In genomic region chr6:14673201-14673600, GRCh38 we compare ENCODE assay signal across 22 cellular contexts.
DNase-seq lines count a peak whose midpoint lies in the region; ATAC-seq lines count a peak whose summit lies in the region.
"Had no signal": no experiment of that assay in that cellular context is flagged by ENCODE, and none has a peak within 500 bp of the region (broad histone marks: within the 10 kb centered on the region; RNA-seq: fewer than 3 reads in every experiment).

No MANE protein-coding gene starts in this region.

- CTCF ChIA-PET in activated CD4-positive, alpha-beta T cell treated with anti-CD3 and anti-CD28 coated beads for 36 hours (lab: Charles Lee), result interaction anchor here (0.7 to 1.4 kb wide), 2 partner anchors 8 to 175 kb away, joined by 3 read pairs; no protein-coding TSS in a partner anchor

- intact Hi-C loops in activated CD4-positive, alpha-beta T cell treated with anti-CD3 and anti-CD28 coated beads for 36 hours (cut with DNase I, micrococcal nuclease), result loop anchor here in 1 of 2 experiments (10.0 kb wide), 2 partner anchors 512 to 952 kb away; no protein-coding TSS in a partner anchor
- intact Hi-C loops in right cardiac atrium (cut with DNase I), result no loop called here

- 88% methylated on average over 2 of the region's 2 CpGs for WGBS in right cardiac atrium

- H3K36me3 Mint-ChIP-seq in activated CD4-positive, alpha-beta T cell treated with anti-CD3 and anti-CD28 coated beads for 36 hours (ENCODE audit: low read depth), result no peaks in the 10 kb centered on the region
- no peaks in the 10 kb centered on the region for H3K36me3 Mint-ChIP-seq in stimulated activated memory B cell treated with anti-CD40 and anti-IgM and Interleukin-4, amounts not matched to agents 10 μg/mL and 1 μg/mL and 100 μg/mL, for 72 hours

- H3K27ac Mint-ChIP-seq in activated CD4-positive, alpha-beta T cell treated with anti-CD3 and anti-CD28 coated beads for 36 hours, result peak overlapping the region; percentile 15
- peak overlapping the region; percentile 30 for H3K27ac Mint-ChIP-seq in stimulated activated memory B cell treated with anti-CD40 and anti-IgM and Interleukin-4, amounts not matched to agents 10 μg/mL and 1 μg/mL and 100 μg/mL, for 72 hours
- H3K27ac Mint-ChIP-seq: activated CD4-positive, alpha-beta T cell treated with anti-CD3 and anti-CD28 coated beads, Interleukin-2, amount 10 ng/mL, durations not matched to agents 7 days and 5 days had no signal

- H3K9me3 Mint-ChIP-seq in activated CD4-positive, alpha-beta T cell treated with anti-CD3 and anti-CD28 coated beads for 36 hours (ENCODE audit: low read depth), result no peaks in the 10 kb centered on the region
- H3K9me3 Mint-ChIP-seq in stimulated activated memory B cell treated with anti-CD40 and anti-IgM and Interleukin-4, amounts not matched to agents 10 μg/mL and 1 μg/mL and 100 μg/mL, for 72 hours, result no peaks in the 10 kb centered on the region

- POLR2A ChIA-PET in activated CD4-positive, alpha-beta T cell treated with anti-CD3 and anti-CD28 coated beads for 36 hours (lab: Charles Lee), result no interaction called here

- no peak overlapping the region for H3K4me3 Mint-ChIP-seq in activated CD4-positive, alpha-beta T cell treated with anti-CD3 and anti-CD28 coated beads for 36 hours
- no peak overlapping the region for H3K4me3 Mint-ChIP-seq in stimulated activated memory B cell treated with anti-CD40 and anti-IgM and Interleukin-4, amounts not matched to agents 10 μg/mL and 1 μg/mL and 100 μg/mL, for 72 hours
- H3K4me3 Mint-ChIP-seq: activated CD4-positive, alpha-beta T cell treated with anti-CD3 and anti-CD28 coated beads, Interleukin-2, amount 10 ng/mL, durations not matched to agents 7 days and 5 days had no signal

- peaks cover 4% of the 10 kb centered on the region for H3K4me1 ChIP-seq in right cardiac atrium (ENCODE audit: control insufficient read depth, insufficient read depth, low read length)

- no peaks in the 10 kb centered on the region for H3K27me3 ChIP-seq in right cardiac atrium (ENCODE audit: control insufficient read depth, insufficient read depth)
- H3K27me3 ChIP-seq: BLaER1 treated with 17β-estradiol and CSF1 and Interleukin-3, amounts not matched to agents 10 nM and 100 nM had no signal

- H3K4me1 Mint-ChIP-seq in activated CD4-positive, alpha-beta T cell treated with anti-CD3 and anti-CD28 coated beads for 36 hours, result peaks cover 52% of the 10 kb centered on the region
- peaks cover 15% of the 10 kb centered on the region for H3K4me1 Mint-ChIP-seq in stimulated activated memory B cell treated with anti-CD40 and anti-IgM and Interleukin-4, amounts not matched to agents 10 μg/mL and 1 μg/mL and 100 μg/mL, for 72 hours

- DNase-seq in activated CD4-positive, alpha-beta T cell treated with anti-CD3 and anti-CD28 coated beads for 36 hours, result no peak
- no peak for DNase-seq in activated CD4-positive, alpha-beta T cell treated with anti-CD3 and anti-CD28 coated beads, Interleukin-2, amount 50 U/mL, for 4 hours
- DNase-seq in amniotic epithelial cell (ENCODE audit: low read depth), result peak; percentile 61
- peak; percentile 36 for DNase-seq in hepatic stellate cell (ENCODE audit: low spot score)
- DNase-seq in RKO (ENCODE audit: low spot score), result no peak
- no peak for DNase-seq in HuH-7 (ENCODE audit: low spot score)
- DNase-seq in right cardiac atrium, result no peak
- DNase-seq: activated CD4-positive, alpha-beta T cell treated with anti-CD3 and anti-CD28 coated beads, Interleukin-2, amount 10 ng/mL, durations not matched to agents 7 days and 5 days; activated CD8-positive, alpha-beta memory T cell treated with anti-CD3 and anti-CD28 coated beads, Interleukin-2, amount 50 U/mL, for 4 hours; activated effector memory CD4-positive, alpha-beta T cell treated with Interleukin-2 at 50 U/mL for 16 hours; dorsolateral prefrontal cortex; left ventricle myocardium superior; NCI-H1694; NCI-H2227 treated with DMSO at 0.1 percent for 48 hours; NCI-H774; OCI-M1; retina; substantia nigra had no signal

- H3K27ac ChIP-seq in right cardiac atrium (ENCODE audit: low read length), result no peak overlapping the region
- H3K27ac ChIP-seq: 22Rv1; BLaER1 treated with 17β-estradiol and CSF1 and Interleukin-3, amounts not matched to agents 10 nM and 100 nM; dorsolateral prefrontal cortex had no signal

- no peak for ATAC-seq in activated CD4-positive, alpha-beta T cell treated with anti-CD3 and anti-CD28 coated beads for 36 hours
- ATAC-seq in stimulated activated memory B cell treated with anti-CD40 and anti-IgM and Interleukin-4, amounts not matched to agents 10 μg/mL and 1 μg/mL and 100 μg/mL, for 72 hours, result no peak
- no peak for ATAC-seq in right cardiac atrium
- ATAC-seq: K562, left ventricle myocardium superior had no signal

- H3K9me3 ChIP-seq in right cardiac atrium (ENCODE audit: control insufficient read depth, low read length), result no peaks in the 10 kb centered on the region

- no peak overlapping the region for H3K4me3 ChIP-seq in right cardiac atrium (ENCODE audit: low read length)
- H3K4me3 ChIP-seq: BLaER1 treated with 17β-estradiol and CSF1 and Interleukin-3, amounts not matched to agents 10 nM and 100 nM; dorsolateral prefrontal cortex; K562 had no signal

- no peaks in the 10 kb centered on the region for H3K27me3 Mint-ChIP-seq in activated CD4-positive, alpha-beta T cell treated with anti-CD3 and anti-CD28 coated beads for 36 hours
- H3K27me3 Mint-ChIP-seq in stimulated activated memory B cell treated with anti-CD40 and anti-IgM and Interleukin-4, amounts not matched to agents 10 μg/mL and 1 μg/mL and 100 μg/mL, for 72 hours, result no peaks in the 10 kb centered on the region

Comparison
In these comparisons a context has a peak if more than half of its experiments do, and no peak if none do; other contexts are left out.
1. DNase-seq: peak in amniotic epithelial cell (single experiment) and hepatic stellate cell (single experiment); none in activated CD4-positive, alpha-beta T cell treated with anti-CD3 and anti-CD28 coated beads for 36 hours (single experiment), activated CD4-positive, alpha-beta T cell treated with anti-CD3 and anti-CD28 coated beads, Interleukin-2, amount 50 U/mL, for 4 hours (0 of 2), RKO (single experiment), HuH-7 (single experiment) and right cardiac atrium (0 of 3).